In genomic region chr17:49063652-49064051, GRCh38 we compare ENCODE assay signal across 21 cellular contexts.
DNase-seq lines count a peak whose midpoint lies in the region; ATAC-seq and TF ChIP-seq lines count a peak whose summit lies in the region.
"Had no signal": no experiment of that assay in that cellular context is flagged by ENCODE, and none has a peak within 500 bp of the region (broad histone marks: within the 10 kb centered on the region; RNA-seq: fewer than 3 reads in every experiment).

No MANE protein-coding gene starts in this region.

- POLR2A ChIA-PET in HEK293T (lab: Yijun Ruan, JAX): no interaction called here
- POLR2A ChIA-PET in activated CD4-positive, alpha-beta memory T cell treated with anti-CD3 and anti-CD28 coated beads for 36 hours (lab: Charles Lee): no interaction called here

- CTCF ChIA-PET in HEK293T (lab: Yijun Ruan, JAX): no interaction called here
- CTCF ChIA-PET in activated CD4-positive, alpha-beta memory T cell treated with anti-CD3 and anti-CD28 coated beads for 36 hours (lab: Charles Lee): no interaction called here

- H3K4me3 Mint-ChIP-seq in activated CD4-positive, alpha-beta memory T cell treated with anti-CD3 and anti-CD28 coated beads for 36 hours: no peak overlapping the region
- H3K4me3 Mint-ChIP-seq: activated naive CD8-positive, alpha-beta T cell treated with anti-CD3 and anti-CD28 coated beads, Interleukin-2, amount 10 ng/mL, durations not matched to agents 7 days and 5 days; GM23338 had no signal

- DNase-seq in M059J (ENCODE audit: low read depth) (peak; percentile 18), cerebellum (ENCODE audit: low spot score) (peak; percentile 9), inferior parietal cortex (ENCODE audit: extremely low spot score) (peak; percentile 34), putamen (ENCODE audit: low spot score) (peak; percentile 66), HEK293T (ENCODE audit: extremely low spot score) (no peak)
- DNase-seq in activated CD8-positive, alpha-beta memory T cell treated with anti-CD3 and anti-CD28 coated beads, Interleukin-2, amount 50 U/mL, for 48 hours: no peak
- DNase-seq in activated CD4-positive, alpha-beta memory T cell treated with anti-CD3 and anti-CD28 coated beads for 36 hours: no peak
- DNase-seq: activated CD4-positive, alpha-beta T cell treated with anti-CD3 and anti-CD28 coated beads for 48 hours; activated naive CD8-positive, alpha-beta T cell treated with anti-CD3 and anti-CD28 coated beads, Interleukin-2, amount 10 ng/mL, durations not matched to agents 7 days and 5 days; central memory CD4-positive, alpha-beta T cell; effector CD4-positive, alpha-beta T cell; heart left ventricle; KBM-7; MV-4-11; NCI-H1694; right cardiac atrium; Right ventricle myocardium superior; stimulated activated CD4-positive, alpha-beta T cell treated with anti-CD3 and anti-CD28 coated beads, Interleukin-15, amount 100 ng/mL, for 24 hours had no signal

- H3K4me1 Mint-ChIP-seq in activated CD4-positive, alpha-beta memory T cell treated with anti-CD3 and anti-CD28 coated beads for 36 hours (ENCODE audit: low read depth): no peaks in the 10 kb centered on the region
- H3K4me1 Mint-ChIP-seq: activated naive CD8-positive, alpha-beta T cell treated with anti-CD3 and anti-CD28 coated beads, Interleukin-2, amount 10 ng/mL, durations not matched to agents 7 days and 5 days; GM23338 had no signal

- H3K27ac Mint-ChIP-seq in activated CD4-positive, alpha-beta memory T cell treated with anti-CD3 and anti-CD28 coated beads for 36 hours: no peak overlapping the region
- H3K27ac Mint-ChIP-seq: activated naive CD8-positive, alpha-beta T cell treated with anti-CD3 and anti-CD28 coated beads, Interleukin-2, amount 10 ng/mL, durations not matched to agents 7 days and 5 days; GM23338 had no signal

- no peaks in the 10 kb centered on the region for H3K27me3 Mint-ChIP-seq in activated CD4-positive, alpha-beta memory T cell treated with anti-CD3 and anti-CD28 coated beads for 36 hours

- no peaks in the 10 kb centered on the region for H3K36me3 Mint-ChIP-seq in activated CD4-positive, alpha-beta memory T cell treated with anti-CD3 and anti-CD28 coated beads for 36 hours
- H3K36me3 Mint-ChIP-seq: activated naive CD8-positive, alpha-beta T cell treated with anti-CD3 and anti-CD28 coated beads, Interleukin-2, amount 10 ng/mL, durations not matched to agents 7 days and 5 days had no signal

- no peaks in the 10 kb centered on the region for H3K9me3 Mint-ChIP-seq in activated CD4-positive, alpha-beta memory T cell treated with anti-CD3 and anti-CD28 coated beads for 36 hours
- H3K9me3 Mint-ChIP-seq: activated naive CD8-positive, alpha-beta T cell treated with anti-CD3 and anti-CD28 coated beads, Interleukin-2, amount 10 ng/mL, durations not matched to agents 7 days and 5 days; GM23338 had no signal

- ATAC-seq in GM21381 (IDR thresholded peaks at IDR 0.05; ENCODE audit: unreplicated experiment): no peak
- ATAC-seq: esophagus mucosa, GM23338, heart left ventricle, right cardiac atrium had no signal

- intact Hi-C loops in activated CD4-positive, alpha-beta memory T cell treated with anti-CD3 and anti-CD28 coated beads for 36 hours (cut with micrococcal nuclease): no loop called here

TF ChIP-seq in HEK293T, 16 proteins besides CTCF, POLR2A, EP300 and RAD21:
- TF ChIP-seq ELF4 (IDR thresholded peaks at IDR 0.05): no peak
- TF ChIP-seq ZNF384 (IDR thresholded peaks at IDR 0.05): no peak
- no peak for TF ChIP-seq SUZ12 (IDR thresholded peaks at IDR 0.05)
TF ChIP-seq in HEK293T: peak in this region for 0.

Comparison
In these comparisons a context has a peak if more than half of its experiments do, and no peak if none do; other contexts are left out.
1. DNase-seq: peak in M059J (single experiment), cerebellum (single experiment), inferior parietal cortex (single experiment) and putamen (single experiment); none in activated CD8-positive, alpha-beta memory T cell treated with anti-CD3 and anti-CD28 coated beads, Interleukin-2, amount 50 U/mL, for 48 hours (single experiment), HEK293T (single experiment) and activated CD4-positive, alpha-beta memory T cell treated with anti-CD3 and anti-CD28 coated beads for 36 hours (single experiment).